Comparison of ENCODE assay signal across 8 cellular contexts in the genomic region with DNA sequence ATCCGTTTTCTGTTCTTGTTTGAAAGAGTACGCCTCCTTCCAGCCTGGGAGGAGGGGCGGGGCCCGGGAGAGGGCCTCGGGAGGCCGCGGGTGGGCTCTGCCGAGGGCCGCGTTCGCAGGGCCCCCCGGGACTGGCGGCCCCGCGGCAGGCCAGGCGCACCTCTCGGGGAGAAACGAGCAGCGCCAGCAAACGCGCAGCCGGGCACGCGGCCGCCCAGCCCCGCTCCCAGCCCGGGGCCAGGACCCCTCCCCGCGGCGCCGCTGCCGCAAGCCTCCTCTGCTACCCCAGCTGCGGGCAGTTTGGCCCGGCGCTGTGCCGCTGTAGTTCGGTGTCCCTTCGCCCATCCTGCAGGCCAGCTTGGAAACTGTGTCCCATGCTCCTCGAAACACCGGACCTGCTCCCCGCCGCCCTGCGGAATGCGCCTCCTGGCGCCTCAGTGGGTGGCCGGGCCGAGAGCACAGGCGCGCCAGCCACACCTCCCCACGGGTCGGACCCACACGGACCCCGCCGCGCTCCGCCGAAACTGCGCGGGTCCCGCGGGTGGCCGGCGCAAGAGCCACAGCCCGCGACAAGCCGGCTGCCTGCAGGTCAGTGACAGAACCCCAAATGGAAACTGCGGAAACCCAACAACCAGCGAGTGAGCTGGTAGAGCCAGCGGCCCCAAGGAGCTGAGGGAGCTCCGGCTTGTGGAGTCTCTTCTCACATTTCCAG. TPM values are rescaled to one million over a fixed set of nuclear protein-coding genes. Genes with fewer than 3 reads are reported as not detected.
DNase-seq lines count a peak whose midpoint lies in the region; ATAC-seq and TF ChIP-seq lines count a peak whose summit lies in the region.

No MANE protein-coding gene starts in this region.

- peak overlapping the region in 1 of 11 experiments; percentile 35; a peak in 2 of 22 replicates for H3K27ac ChIP-seq in BLaER1 treated with 17β-estradiol and CSF1 and Interleukin-3, amounts not matched to agents 10 nM and 100 nM
- H3K27ac ChIP-seq in esophagus muscularis mucosa (replicated peaks in 1 of 4) (peak overlapping the region; percentile 54 to 76 (median 69)), neuronal stem cell (replicated peaks; ENCODE audit: low read length) (no peak overlapping the region)

- H4K91ac ChIP-seq in neuronal stem cell (ENCODE audit: low read depth, low read length, poor library complexity): no peak overlapping the region

- no peak overlapping the region for H2BK120ac ChIP-seq in neuronal stem cell (ENCODE audit: low read depth, low read length)

- H3K4me1 ChIP-seq in BLaER1 treated with 17β-estradiol and CSF1 and Interleukin-3, amounts not matched to agents 10 nM and 100 nM: peaks cover 17 to 61% (median 45%) of the 10 kb centered on the region in 10 experiments; a peak in 19 of 20 replicates
- H3K4me1 ChIP-seq in esophagus muscularis mucosa (peaks cover 26 to 51% (median 46%) of the 10 kb centered on the region in 4 donors), neuronal stem cell (ENCODE audit: control insufficient read depth in 2 of 2, insufficient read depth in 1 of 2, low read depth in 1 of 2, low read length in 2 of 2) (peaks cover 18 to 21% of the 10 kb centered on the region in 2 donors)

- H3K79me1 ChIP-seq in neuronal stem cell (ENCODE audit: low read depth, low read length): no peaks in the 10 kb centered on the region

- H2AFZ ChIP-seq in neuronal stem cell (ENCODE audit: low read length): peak overlapping the region; percentile 86

- peak overlapping the region; percentile 92 to 100 (median 98) for H3K4me2 ChIP-seq in BLaER1 treated with 17β-estradiol and CSF1 and Interleukin-3, amounts not matched to agents 10 nM and 100 nM
- H3K4me2 ChIP-seq in neuronal stem cell (ENCODE audit: insufficient read depth, low read length, poor library complexity, severe bottlenecking): peak overlapping the region; percentile 89

- peak overlapping the region; percentile 91 for H3K18ac ChIP-seq in neuronal stem cell (ENCODE audit: low read length)

- H3K14ac ChIP-seq in neuronal stem cell (ENCODE audit: low read length): no peak overlapping the region

- peaks cover 3 to 8% (median 5%) of the 10 kb centered on the region in 11 experiments for H3K9me3 ChIP-seq in BLaER1 treated with 17β-estradiol and CSF1 and Interleukin-3, amounts not matched to agents 10 nM and 100 nM (replicated peaks in 1 of 11)
- H3K9me3 ChIP-seq in esophagus muscularis mucosa (peaks cover 0 to 4% (median 1%) of the 10 kb centered on the region in 4 donors), neuronal stem cell (replicated peaks in 1 of 2; ENCODE audit: control insufficient read depth in 2 of 2, insufficient read depth in 1 of 2, low read depth in 1 of 2, low read length in 2 of 2) (peaks cover 0 to 2% of the 10 kb centered on the region in 2 donors)

- H4K20me1 ChIP-seq in BLaER1 treated with 17β-estradiol and CSF1 and Interleukin-3, amounts not matched to agents 10 nM and 100 nM: peaks cover 0 to 50% (median 36%) of the 10 kb centered on the region in 11 experiments; a peak in 20 of 22 replicates

- H3K23ac ChIP-seq in neuronal stem cell (ENCODE audit: low read depth, low read length, poor library complexity): peak overlapping the region; percentile 86

- H3K4me3 ChIP-seq in BLaER1 treated with 17β-estradiol and CSF1 and Interleukin-3, amounts not matched to agents 10 nM and 100 nM: peak overlapping the region; percentile 57 to 72 (median 62)
- H3K4me3 ChIP-seq in esophagus muscularis mucosa: peak overlapping the region; percentile 55 to 60 (median 56)
- H3K4me3 ChIP-seq in neuronal stem cell (ENCODE audit: low read length in 2 of 2): peak overlapping the region; percentile 32 to 71

- H2AK5ac ChIP-seq in neuronal stem cell (ENCODE audit: low read depth, low read length): peak overlapping the region; percentile 57

- TF ChIP-seq POLR2A in esophagus muscularis mucosa (IDR thresholded peaks at IDR 0.05; ENCODE audit: low read depth): no peak

- H2BK15ac ChIP-seq in neuronal stem cell (ENCODE audit: low read length): peak overlapping the region; percentile 65

- peak overlapping the region in 10 of 11 experiments; percentile 2 to 62 (median 46); a peak in 13 of 22 replicates for H3K9ac ChIP-seq in BLaER1 treated with 17β-estradiol and CSF1 and Interleukin-3, amounts not matched to agents 10 nM and 100 nM
- peak overlapping the region; percentile 80 for H3K9ac ChIP-seq in neuronal stem cell (ENCODE audit: low read depth, low read length, poor library complexity)

- H3K4ac ChIP-seq in neuronal stem cell (ENCODE audit: low read length): no peak overlapping the region

- TF ChIP-seq EP300 in esophagus muscularis mucosa (IDR thresholded peaks at IDR 0.05): no peak

- peak; percentile 64 for DNase-seq in NCI-H69 (lab: John Stamatoyannopoulos, UW)
- DNase-seq in esophagus muscularis mucosa (ENCODE audit: extremely low spot score): no peak
- DNase-seq in neuronal stem cell (ENCODE audit: low spot score): no peak
- no peak for DNase-seq in superior temporal gyrus (ENCODE audit: extremely low spot score)

- H2BK12ac ChIP-seq in neuronal stem cell (ENCODE audit: low read length): peak overlapping the region; percentile 27

- H3K27me3 ChIP-seq in BLaER1 treated with 17β-estradiol and CSF1 and Interleukin-3, amounts not matched to agents 10 nM and 100 nM: peaks cover 74 to 99% (median 91%) of the 10 kb centered on the region in 11 experiments
- H3K27me3 ChIP-seq in esophagus muscularis mucosa (peaks cover 7 to 82% (median 33%) of the 10 kb centered on the region in 4 donors), neuronal stem cell (ENCODE audit: control insufficient read depth in 3 of 3, insufficient read depth in 3 of 3, low read depth in 1 of 3, low read length in 3 of 3) (peaks cover 20 to 92% (median 74%) of the 10 kb centered on the region in 3 experiments)

- no peak overlapping the region for H4K8ac ChIP-seq in neuronal stem cell (ENCODE audit: low read depth, low read length)

- H3K36me3 ChIP-seq in BLaER1 treated with 17β-estradiol and CSF1 and Interleukin-3, amounts not matched to agents 10 nM and 100 nM: no peaks in the 10 kb centered on the region
- H3K36me3 ChIP-seq in esophagus muscularis mucosa: no peaks in the 10 kb centered on the region
- no peaks in the 10 kb centered on the region for H3K36me3 ChIP-seq in neuronal stem cell (replicated peaks in 1 of 2; ENCODE audit: control insufficient read depth in 2 of 2, insufficient read depth in 2 of 2, low read length in 2 of 2)

- TF ChIP-seq CTCF in esophagus muscularis mucosa (IDR thresholded peaks at IDR 0.05): no peak

- WGBS in esophagus muscularis mucosa: 13% methylated on average over 6 of the region's 70 CpGs
- no CpG with 5 or more reads among the region's 70 CpGs for WGBS in neuronal stem cell (ENCODE audit: extremely low coverage in 2 of 2, insufficient read length in 2 of 2, insufficient replicate concordance in 1 of 2), 2 donors

- ATAC-seq in GM19452 (IDR thresholded peaks at IDR 0.05; ENCODE audit: unreplicated experiment) (no peak), HG02642 (IDR thresholded peaks at IDR 0.05; ENCODE audit: poor library complexity, unreplicated experiment) (no peak), HG02938 (IDR thresholded peaks at IDR 0.05; ENCODE audit: unreplicated experiment) (no peak)

- no peak overlapping the region for H2BK5ac ChIP-seq in neuronal stem cell (ENCODE audit: low read length)

- intact Hi-C loops in esophagus muscularis mucosa (cut with DNase I): no loop called here

RNA-seq across cellular contexts. Expression of gene OCA2, which starts 2.2 kb away (rescaled TPM):
- total RNA-seq in esophagus muscularis mucosa: 1 to 10 TPM in 1 of 4 donors, under 1 TPM in 3; 0.17 to 1.2 (median 0.24) TPM
- 0.81 TPM for polyA plus RNA-seq in neuronal stem cell (2013, experiment 1 of 2)
- polyA plus RNA-seq in neuronal stem cell (2013, experiment 2 of 2): 0.75 TPM
